In genomic region chr19:39481229-39481545, GRCh38 we compare ENCODE assay signal across 8 cellular contexts. TPM values are rescaled to one million over a fixed set of nuclear protein-coding genes. Genes with fewer than 3 reads are reported as not detected.
DNase-seq lines count a peak whose midpoint lies in the region; ATAC-seq and TF ChIP-seq lines count a peak whose summit lies in the region.

No MANE protein-coding gene starts in this region.

- H3K9ac ChIP-seq in liver (ENCODE audit: low read depth in 1 of 2, low read length in 2 of 2) = peak overlapping the region; percentile 76 to 93

- no peaks in the 10 kb centered on the region for H3K9me3 Mint-ChIP-seq in activated naive CD8-positive, alpha-beta T cell treated with anti-CD3 and anti-CD28 coated beads, Interleukin-2, amount 10 ng/mL, durations not matched to agents 7 days and 5 days

- no peaks in the 10 kb centered on the region for H3K27me3 Mint-ChIP-seq in activated naive CD8-positive, alpha-beta T cell treated with anti-CD3 and anti-CD28 coated beads, Interleukin-2, amount 10 ng/mL, durations not matched to agents 7 days and 5 days

- peaks cover 21% of the 10 kb centered on the region for H3K4me1 Mint-ChIP-seq in activated naive CD8-positive, alpha-beta T cell treated with anti-CD3 and anti-CD28 coated beads, Interleukin-2, amount 10 ng/mL, durations not matched to agents 7 days and 5 days

- 0% methylated on average over 12 of the region's 12 CpGs for WGBS in liver

- H3K36me3 Mint-ChIP-seq in activated naive CD8-positive, alpha-beta T cell treated with anti-CD3 and anti-CD28 coated beads, Interleukin-2, amount 10 ng/mL, durations not matched to agents 7 days and 5 days = peaks cover 10% of the 10 kb centered on the region

- POLR2A ChIA-PET in activated naive CD8-positive, alpha-beta T cell treated with anti-CD3 and anti-CD28 coated beads, Interleukin-2, amount 10 ng/mL, durations not matched to agents 7 days and 5 days (lab: Charles Lee) = interaction anchor here (0.6 to 2.2 kb wide), 6 partner anchors 10 to 90 kb away, joined by 3 to 10 read pairs (median 3); partner anchors contain the start of genes MED29, PAF1, RPS16 and SUPT5H

- no peak for ATAC-seq in left cardiac atrium
- no peak for ATAC-seq in activated naive CD8-positive, alpha-beta T cell treated with anti-CD3 and anti-CD28 coated beads, Interleukin-2, amount 10 ng/mL, durations not matched to agents 7 days and 5 days (ENCODE audit: low read depth)
- ATAC-seq in upper lobe of right lung = no peak
- ATAC-seq in HG03571 (IDR thresholded peaks at IDR 0.05; ENCODE audit: unreplicated experiment) = no peak

- H3K27ac Mint-ChIP-seq in activated naive CD8-positive, alpha-beta T cell treated with anti-CD3 and anti-CD28 coated beads, Interleukin-2, amount 10 ng/mL, durations not matched to agents 7 days and 5 days = peak overlapping the region; percentile 94

- no peak for TF ChIP-seq RAD21 in liver (IDR thresholded peaks at IDR 0.05)

- peak overlapping the region; percentile 89 for H3K4me3 ChIP-seq in cardiac muscle cell
- peak overlapping the region; percentile 78 to 95 (median 79) for H3K4me3 ChIP-seq in liver (ENCODE audit: low read depth in 1 of 3, low read length in 3 of 3)
- peak overlapping the region; percentile 75 for H3K4me3 ChIP-seq in upper lobe of right lung

- H3K27me3 ChIP-seq in cardiac muscle cell (no peaks in the 10 kb centered on the region), liver (ENCODE audit: control insufficient read depth in 4 of 4, insufficient read depth in 4 of 4, low read length in 3 of 4) (no peaks in the 10 kb centered on the region), upper lobe of right lung (no peaks in the 10 kb centered on the region)

- H3K9me3 ChIP-seq in cardiac muscle cell (ENCODE audit: low read depth) (no peaks in the 10 kb centered on the region), liver (ENCODE audit: control insufficient read depth in 4 of 4, low read length in 3 of 4) (no peaks in the 10 kb centered on the region), upper lobe of right lung (no peaks in the 10 kb centered on the region)

- no peak for TF ChIP-seq CTCF in cardiac muscle cell (IDR thresholded peaks at IDR 0.05; ENCODE audit: low read depth, low read length)
- no peak for TF ChIP-seq CTCF in liver (IDR thresholded peaks at IDR 0.05; ENCODE audit: low read depth, low read length, missing input control)
- TF ChIP-seq CTCF in upper lobe of right lung (IDR thresholded peaks at IDR 0.05) = no peak

- H3K4me3 Mint-ChIP-seq in activated naive CD8-positive, alpha-beta T cell treated with anti-CD3 and anti-CD28 coated beads, Interleukin-2, amount 10 ng/mL, durations not matched to agents 7 days and 5 days = peak overlapping the region; percentile 94

- H3K4me1 ChIP-seq in cardiac muscle cell (ENCODE audit: low read depth) (peaks cover 12% of the 10 kb centered on the region), liver (ENCODE audit: control insufficient read depth in 4 of 4, insufficient read depth in 4 of 4, low read length in 3 of 4) (peaks cover 3 to 19% (median 15%) of the 10 kb centered on the region in 4 donors), upper lobe of right lung (peaks cover 17% of the 10 kb centered on the region)

- intact Hi-C loops in left cardiac atrium (cut with DNase I) = loop anchor here in 1 of 2 donors (10.0 kb wide), 1 partner anchor 54 kb away; the partner anchor contains the start of gene EID2B
- intact Hi-C loops in upper lobe of right lung (cut with DNase I) = no loop called here

- DNase-seq in cardiac muscle cell (ENCODE audit: low read depth in 1 of 2, low spot score in 1 of 2) = peak in 1 of 2 donors; percentile 7
- DNase-seq in left cardiac atrium = no peak
- DNase-seq in activated naive CD8-positive, alpha-beta T cell treated with anti-CD3 and anti-CD28 coated beads, Interleukin-2, amount 10 ng/mL, durations not matched to agents 7 days and 5 days = no peak
- no peak for DNase-seq in upper lobe of right lung
- DNase-seq in activated effector memory CD4-positive, alpha-beta T cell treated with Interleukin-2 at 50 U/mL for 16 hours = no peak
- DNase-seq in NCI-H187 (lab: John Stamatoyannopoulos, UW) = no peak

- H3K27ac ChIP-seq in cardiac muscle cell = peak overlapping the region; percentile 95
- peak overlapping the region; percentile 61 to 82 for H3K27ac ChIP-seq in liver (ENCODE audit: low read depth in 1 of 2, low read length in 2 of 2)
- H3K27ac ChIP-seq in upper lobe of right lung = peak overlapping the region; percentile 80

- H3K36me3 ChIP-seq in cardiac muscle cell (peaks cover 16% of the 10 kb centered on the region), liver (ENCODE audit: control insufficient read depth in 4 of 4, insufficient read depth in 3 of 4, low read depth in 1 of 4, low read length in 3 of 4) (peaks cover 5 to 16% (median 7%) of the 10 kb centered on the region in 4 donors), upper lobe of right lung (peaks cover 25% of the 10 kb centered on the region)

TF ChIP-seq in liver, 16 proteins besides CTCF, POLR2A, EP300 and RAD21:
- TF ChIP-seq NR2F2 (IDR thresholded peaks at IDR 0.05) (no peak), ATF3 (IDR thresholded peaks at IDR 0.05) (no peak), TAF1 (conservative IDR thresholded peaks at IDR 0.05) (no peak), GABPA (IDR thresholded peaks at IDR 0.05 in 1 of 2, conservative IDR thresholded peaks at IDR 0.05 in 1 of 2) (no peak), MAX (IDR thresholded peaks at IDR 0.05) (no peak), SP1 (IDR thresholded peaks at IDR 0.05) (no peak)

RNA-seq across cellular contexts. Expression of gene TIMM50, which starts 0.5 kb away (rescaled TPM):
- total RNA-seq in cardiac muscle cell (80.4 and 108 TPM in 2 replicates), left cardiac atrium (10 to 100 TPM; 60.3 to 71.2 TPM), liver (10 to 100 TPM; 24.3 to 28.9 TPM), upper lobe of right lung (43.9 TPM)
- polyA plus RNA-seq in cardiac muscle cell (93.3 and 101 TPM in 2 replicates), liver (10 to 100 TPM; 32.1 to 39.9 TPM)
- 10 to 100 TPM; 42.8 to 46.8 TPM for total RNA-seq in activated naive CD8-positive, alpha-beta T cell treated with anti-CD3 and anti-CD28 coated beads, Interleukin-2, amount 10 ng/mL, durations not matched to agents 7 days and 5 days

RNA-seq across cellular contexts. Expression of gene DLL3, which starts 17.6 kb away (rescaled TPM):
- total RNA-seq in cardiac muscle cell (8.0 and 11.7 TPM in 2 replicates), left cardiac atrium (not detected), liver (not detected), upper lobe of right lung (not detected)
- polyA plus RNA-seq in cardiac muscle cell (12.2 and 13.9 TPM in 2 replicates), liver (not detected)
- total RNA-seq in activated naive CD8-positive, alpha-beta T cell treated with anti-CD3 and anti-CD28 coated beads, Interleukin-2, amount 10 ng/mL, durations not matched to agents 7 days and 5 days = under 1 TPM; 0.19 to 0.23 TPM

RNA-seq across cellular contexts. Expression of gene SELENOV, which starts 33.8 kb away (rescaled TPM):
- total RNA-seq in cardiac muscle cell = 2.0 and 4.3 TPM in 2 replicates
- 1.3 and 2.5 TPM in 2 replicates for polyA plus RNA-seq in cardiac muscle cell
- not detected for total RNA-seq in left cardiac atrium
- total RNA-seq in activated naive CD8-positive, alpha-beta T cell treated with anti-CD3 and anti-CD28 coated beads, Interleukin-2, amount 10 ng/mL, durations not matched to agents 7 days and 5 days = not detected
- total RNA-seq in liver = not detected
- not detected for polyA plus RNA-seq in liver
- total RNA-seq in upper lobe of right lung = not detected

RNA-seq across cellular contexts. Expression of gene SUPT5H, which starts 35.8 kb away (rescaled TPM):
- 106 and 156 TPM in 2 replicates for total RNA-seq in cardiac muscle cell
- polyA plus RNA-seq in cardiac muscle cell = 145 and 185 TPM in 2 replicates
- total RNA-seq in left cardiac atrium = 10 to 100 TPM; 61.1 to 70.1 TPM
- total RNA-seq in activated naive CD8-positive, alpha-beta T cell treated with anti-CD3 and anti-CD28 coated beads, Interleukin-2, amount 10 ng/mL, durations not matched to agents 7 days and 5 days = 100 to 1,000 TPM; 173 to 176 TPM
- 10 to 100 TPM; 19.3 to 48.0 TPM for total RNA-seq in liver
- 10 to 100 TPM; 42.5 to 52.5 TPM for polyA plus RNA-seq in liver
- total RNA-seq in upper lobe of right lung = 98.4 TPM

RNA-seq across cellular contexts. Expression of gene RPS16, which starts 45.4 kb away (rescaled TPM):
- total RNA-seq in cardiac muscle cell (369 and 374 TPM in 2 replicates), left cardiac atrium (1,000 to 10,000 TPM; 1,273 to 1,597 TPM), liver (100 to 1,000 TPM; 109 to 111 TPM), upper lobe of right lung (1,446 TPM)
- polyA plus RNA-seq in cardiac muscle cell (508 and 542 TPM in 2 replicates), liver (1,000 to 10,000 TPM in 1 of 2 donors, 100 to 1,000 TPM in 1; 324 to 1,094 TPM)
- 1,000 to 10,000 TPM; 2,294 to 2,369 TPM for total RNA-seq in activated naive CD8-positive, alpha-beta T cell treated with anti-CD3 and anti-CD28 coated beads, Interleukin-2, amount 10 ng/mL, durations not matched to agents 7 days and 5 days
